In the genomic region with DNA sequence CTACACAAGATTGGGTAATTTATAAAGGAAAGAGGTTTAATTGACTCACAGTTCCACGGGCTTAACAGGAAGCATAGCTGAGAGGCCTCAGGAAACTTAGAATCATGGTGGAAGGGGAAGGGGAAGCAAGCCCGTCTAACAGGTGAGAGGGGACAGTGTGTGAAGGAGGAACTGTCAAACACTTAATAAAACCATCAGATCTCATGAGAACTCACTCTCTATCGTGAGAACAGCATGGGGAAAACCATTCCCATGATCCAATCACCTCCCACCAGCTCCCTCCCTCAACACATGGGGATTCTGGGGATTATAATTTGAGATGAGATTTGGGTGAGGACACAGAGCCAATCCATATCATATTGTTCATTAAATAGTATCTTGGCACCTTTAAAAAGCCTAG, we compare ENCODE assay signal across 14 cellular contexts. TPM values are rescaled to one million over a fixed set of nuclear protein-coding genes. Genes with fewer than 3 reads are reported as not detected.
DNase-seq lines count a peak whose midpoint lies in the region; ATAC-seq, FAIRE-seq and TF ChIP-seq lines count a peak whose summit lies in the region.
"Had no signal": no experiment of that assay in that cellular context is flagged by ENCODE, and none has a peak within 500 bp of the region (broad histone marks: within the 10 kb centered on the region; RNA-seq: fewer than 3 reads in every experiment).

No MANE protein-coding gene starts in this region.

- peak; percentile 30 for ATAC-seq in GM19397 (IDR thresholded peaks at IDR 0.05; ENCODE audit: unreplicated experiment)
- ATAC-seq in HG03159 (IDR thresholded peaks at IDR 0.05; ENCODE audit: unreplicated experiment) = peak; percentile 30
- ATAC-seq: activated T-helper 17 cell treated with anti-CD3 and anti-CD28 coated beads, Interleukin-2, amount 50 U/mL, for 72 hours; stimulated activated naive CD8-positive, alpha-beta T cell treated with anti-CD3 and anti-CD28 coated beads, Interleukin-15, amount 100 ng/mL, for 72 hours had no signal

- H3K9me3 ChIP-seq in kidney (ENCODE audit: control insufficient read depth in 1 of 2, low read length in 2 of 2) = no peaks in the 10 kb centered on the region
- H3K9me3 ChIP-seq: SJCRH30 had no signal

- peak overlapping the region; percentile 78 for H3K27ac ChIP-seq in ACC112 (ENCODE audit: low read depth, low read length)
- peak overlapping the region; percentile 5 to 80 for H3K27ac ChIP-seq in kidney (ENCODE audit: low read depth in 2 of 2, low read length in 2 of 2)
- H3K27ac ChIP-seq: SJCRH30 had no signal

- H3K9ac ChIP-seq in kidney (ENCODE audit: low read length in 2 of 2) = no peak overlapping the region

- no peak for FAIRE-seq in kidney (lab: Jason Lieb, UNC)
- FAIRE-seq: G401.6, TTC549 had no signal

- peaks cover 88% of the 10 kb centered on the region for H3K79me2 ChIP-seq in ACC112 (ENCODE audit: control insufficient read depth, insufficient read depth, low read length, unreplicated experiment)

- intact Hi-C loops in kidney (cut with DNase I) = no loop called here

- DNase-seq in kidney = no peak
- no peak for DNase-seq in NCI-H1694 treated with DMSO at 0.1 percent for 48 hours (lab: John Stamatoyannopoulos, UW)
- DNase-seq in HEK293T (ENCODE audit: extremely low spot score) = no peak
- DNase-seq in kidney glomerular epithelial cell (lab: John Stamatoyannopoulos, UW) = no peak
- no peak for DNase-seq in NCI-H2107 treated with DMSO at 0.1 percent for 48 hours (lab: John Stamatoyannopoulos, UW; ENCODE audit: unreplicated experiment)
- DNase-seq: activated CD4-positive, alpha-beta memory T cell treated with anti-CD3 and anti-CD28 coated beads for 36 hours; SJCRH30; stimulated activated naive CD8-positive, alpha-beta T cell treated with anti-CD3 and anti-CD28 coated beads, Interleukin-15, amount 100 ng/mL, for 72 hours had no signal

- no peak overlapping the region for H2AFZ ChIP-seq in ACC112 (ENCODE audit: low read length, unreplicated experiment)

- peak overlapping the region; percentile 20; the same call in 1 of the 2 replicates for H3K4me3 ChIP-seq in ACC112 (ENCODE audit: low read depth, low read length)
- peak overlapping the region in 1 of 2 donors; percentile 16 for H3K4me3 ChIP-seq in kidney (ENCODE audit: low read length in 2 of 2)
- H3K4me3 ChIP-seq: SJCRH30 had no signal

- POLR2A ChIA-PET in HEK293T (lab: Yijun Ruan, JAX) = no interaction called here

- peaks cover 22% of the 10 kb centered on the region for H3K36me3 ChIP-seq in ACC112 (ENCODE audit: insufficient read depth, low read length)
- no peaks in the 10 kb centered on the region for H3K36me3 ChIP-seq in kidney (ENCODE audit: control insufficient read depth in 1 of 2, insufficient read depth in 2 of 2, low read length in 2 of 2)
- H3K36me3 ChIP-seq: SJCRH30 had no signal

- H3K27me3 ChIP-seq in ACC112 (ENCODE audit: insufficient read depth, low read length) = no peaks in the 10 kb centered on the region
- H3K27me3 ChIP-seq: SJCRH30 had no signal

- TF ChIP-seq CTCF in kidney (IDR thresholded peaks at IDR 0.05; ENCODE audit: borderline replicate concordance, extremely low read depth, insufficient read depth) = no peak

- H3K4me1 ChIP-seq in ACC112 (ENCODE audit: control insufficient read depth, insufficient read depth, low read length, unreplicated experiment) = peaks cover 36% of the 10 kb centered on the region
- peaks cover 0 to 4% of the 10 kb centered on the region in 2 donors for H3K4me1 ChIP-seq in kidney (ENCODE audit: control insufficient read depth in 1 of 2, insufficient read depth in 1 of 2, low read depth in 1 of 2, low read length in 2 of 2)
- H3K4me1 ChIP-seq: SJCRH30 had no signal

- CTCF ChIA-PET in HEK293T (lab: Yijun Ruan, JAX) = no interaction called here

TF ChIP-seq in HEK293T, 16 proteins besides CTCF, POLR2A, EP300 and RAD21:
- TF ChIP-seq SP1 (IDR thresholded peaks at IDR 0.05) = no peak
- TF ChIP-seq ARNT (IDR thresholded peaks at IDR 0.05) = no peak
- TF ChIP-seq CTBP1 (IDR thresholded peaks at IDR 0.05; ENCODE audit: borderline replicate concordance) = no peak
- TF ChIP-seq L3MBTL2 (conservative IDR thresholded peaks at IDR 0.05) = no peak
- TF ChIP-seq LEF1 (IDR thresholded peaks at IDR 0.05; ENCODE audit: borderline replicate concordance) = no peak
- no peak for TF ChIP-seq BHLHE40 (IDR thresholded peaks at IDR 0.05; ENCODE audit: borderline replicate concordance)
- TF ChIP-seq ZNF384 (IDR thresholded peaks at IDR 0.05) = no peak
- TF ChIP-seq ELF4 (IDR thresholded peaks at IDR 0.05) = no peak
- TF ChIP-seq HDGF (IDR thresholded peaks at IDR 0.05; ENCODE audit: borderline replicate concordance) = no peak
- no peak for TF ChIP-seq FOXA1 (IDR thresholded peaks at IDR 0.05)
- no peak for TF ChIP-seq FOXK2 (IDR thresholded peaks at IDR 0.05)
- no peak for TF ChIP-seq TARDBP (IDR thresholded peaks at IDR 0.05)
- no peak for TF ChIP-seq NFRKB (IDR thresholded peaks at IDR 0.05)
- TF ChIP-seq, protein P1, sequence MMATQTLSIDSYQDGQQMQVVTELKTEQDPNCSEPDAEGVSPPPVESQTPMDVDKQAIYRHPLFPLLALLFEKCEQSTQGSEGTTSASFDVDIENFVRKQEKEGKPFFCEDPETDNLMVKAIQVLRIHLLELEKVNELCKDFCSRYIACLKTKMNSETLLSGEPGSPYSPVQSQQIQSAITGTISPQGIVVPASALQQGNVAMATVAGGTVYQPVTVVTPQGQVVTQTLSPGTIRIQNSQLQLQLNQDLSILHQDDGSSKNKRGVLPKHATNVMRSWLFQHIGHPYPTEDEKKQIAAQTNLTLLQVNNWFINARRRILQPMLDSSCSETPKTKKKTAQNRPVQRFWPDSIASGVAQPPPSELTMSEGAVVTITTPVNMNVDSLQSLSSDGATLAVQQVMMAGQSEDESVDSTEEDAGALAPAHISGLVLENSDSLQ (IDR thresholded peaks at IDR 0.05) = no peak
- TF ChIP-seq SUZ12 (IDR thresholded peaks at IDR 0.05) = no peak
- no peak for TF ChIP-seq FOXM1 (IDR thresholded peaks at IDR 0.05; ENCODE audit: borderline replicate concordance)
TF ChIP-seq in HEK293T: peak in this region for 0.

RNA-seq across cellular contexts. Expression of a gene that starts 56.1 kb away (rescaled TPM):
- total RNA-seq in kidney = 80.3 TPM
- 33.9 TPM for polyA plus RNA-seq in kidney (ENCODE audit: insufficient read depth, low read depth, low replicate concordance)
